Comparison of ENCODE assay signal across 21 cellular contexts in the genomic region with DNA sequence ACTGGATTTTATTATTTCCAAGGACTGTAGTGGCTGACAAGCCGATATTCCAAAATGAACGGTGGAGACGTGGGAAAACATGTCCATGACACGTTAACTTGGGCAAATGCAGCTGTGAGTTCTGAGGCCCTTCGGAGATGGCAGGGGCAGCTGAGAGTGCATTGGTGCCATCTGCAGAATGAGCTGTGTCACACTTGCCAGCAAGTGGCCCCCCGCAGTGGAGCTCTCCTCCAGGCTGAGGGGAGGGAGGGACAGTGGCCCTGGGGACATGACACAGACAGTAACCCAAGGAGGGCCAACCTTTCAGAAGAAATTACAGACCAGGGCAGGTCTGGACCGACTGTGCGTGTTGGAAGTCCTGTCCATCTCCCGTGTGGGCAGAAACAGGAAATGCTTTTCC.
DNase-seq lines count a peak whose midpoint lies in the region; ATAC-seq and TF ChIP-seq lines count a peak whose summit lies in the region.
"Had no signal": no experiment of that assay in that cellular context is flagged by ENCODE, and none has a peak within 500 bp of the region (broad histone marks: within the 10 kb centered on the region; RNA-seq: fewer than 3 reads in every experiment).

No MANE protein-coding gene starts in this region.

- H3K4me2 ChIP-seq in smooth muscle cell: peak overlapping the region; percentile 3

- peaks cover 33% of the 10 kb centered on the region for H3K4me1 Mint-ChIP-seq in glutamatergic neuron (ENCODE audit: low read depth, unreplicated experiment)

- H3K27ac ChIP-seq in smooth muscle cell (ENCODE audit: low read depth): no peak overlapping the region
- no peak overlapping the region for H3K27ac ChIP-seq in WERI-Rb-1
- H3K27ac ChIP-seq: SJSA1 had no signal

- no peaks in the 10 kb centered on the region for H3K27me3 ChIP-seq in smooth muscle cell (ENCODE audit: low read depth)
- H3K27me3 ChIP-seq in WERI-Rb-1 (ENCODE audit: insufficient read depth, low read depth, severe bottlenecking): no peaks in the 10 kb centered on the region
- H3K27me3 ChIP-seq: BE2C, SJSA1 had no signal

- peak overlapping the region; percentile 16 for H3K4me3 Mint-ChIP-seq in glutamatergic neuron (ENCODE audit: unreplicated experiment)
- H3K4me3 Mint-ChIP-seq: CD4-positive, CD25-positive, alpha-beta regulatory T cell had no signal

- no peaks in the 10 kb centered on the region for H4K20me1 ChIP-seq in smooth muscle cell (ENCODE audit: low read depth)

- peaks cover 5% of the 10 kb centered on the region for H3K27me3 Mint-ChIP-seq in glutamatergic neuron (ENCODE audit: unreplicated experiment)
- H3K27me3 Mint-ChIP-seq: CD4-positive, CD25-positive, alpha-beta regulatory T cell had no signal

- no peaks in the 10 kb centered on the region for H3K79me2 ChIP-seq in smooth muscle cell (ENCODE audit: low read depth)

- H2AFZ ChIP-seq in smooth muscle cell (ENCODE audit: low read depth): no peak overlapping the region

- H3K36me3 ChIP-seq in smooth muscle cell (ENCODE audit: low read depth): peaks cover 5% of the 10 kb centered on the region
- no peaks in the 10 kb centered on the region for H3K36me3 ChIP-seq in WERI-Rb-1
- H3K36me3 ChIP-seq: BE2C had no signal

- 71% methylated on average over 9 of the region's 9 CpGs for WGBS in smooth muscle cell (ENCODE audit: low lambda C conversion rate)

- H3K9me3 Mint-ChIP-seq in glutamatergic neuron (ENCODE audit: unreplicated experiment): peaks cover 9% of the 10 kb centered on the region
- H3K9me3 Mint-ChIP-seq: CD4-positive, CD25-positive, alpha-beta regulatory T cell had no signal

- H3K27ac Mint-ChIP-seq in glutamatergic neuron (ENCODE audit: unreplicated experiment): peak overlapping the region; percentile 33
- H3K27ac Mint-ChIP-seq: CD4-positive, CD25-positive, alpha-beta regulatory T cell had no signal

- H3F3A ChIP-seq in smooth muscle cell (ENCODE audit: low read depth): peaks cover 6% of the 10 kb centered on the region

- no peaks in the 10 kb centered on the region for H3K4me1 ChIP-seq in smooth muscle cell (ENCODE audit: low read depth)
- H3K4me1 ChIP-seq: BE2C, SJSA1 had no signal

- H3K9me3 ChIP-seq in smooth muscle cell (replicated peaks; ENCODE audit: low read depth): no peaks in the 10 kb centered on the region
- H3K9me3 ChIP-seq in WERI-Rb-1 (ENCODE audit: severe bottlenecking): no peaks in the 10 kb centered on the region
- H3K9me3 ChIP-seq: BE2C, SJSA1 had no signal

- TF ChIP-seq CTCF in glutamatergic neuron (IDR thresholded peaks at IDR 0.05; ENCODE audit: partially characterized antibody, unreplicated experiment) (no peak), smooth muscle cell (IDR thresholded peaks at IDR 0.05; ENCODE audit: borderline replicate concordance, insufficient read depth, poor library complexity, severe bottlenecking) (no peak), WERI-Rb-1 (IDR thresholded peaks at IDR 0.05; ENCODE audit: low read depth, low read length) (no peak)

- DNase-seq in NCI-H2227 (lab: John Stamatoyannopoulos, UW; ENCODE audit: unreplicated experiment) (peak; percentile 6), NCI-H2227 treated with DMSO at 0.1 percent for 48 hours (lab: John Stamatoyannopoulos, UW) (no peak), LHCN-M2 (ENCODE audit: low read depth) (peak; percentile 36), glutamatergic neuron (no peak), smooth muscle cell (lab: John Stamatoyannopoulos, UW; ENCODE audit: unreplicated experiment) (no peak), WERI-Rb-1 (no peak), GF-D8 (lab: John Stamatoyannopoulos, UW) (no peak)
- DNase-seq: 8988T; BE2C; CD4-positive, CD25-positive, alpha-beta regulatory T cell; DMS53; KG1; MV-4-11; NCI-H1436; NCI-H2029 treated with DMSO at 0.1 percent for 48 hours; NCI-H226; NCI-H524 treated with DMSO at 0.1 percent for 48 hours had no signal

- H3K4me3 ChIP-seq in smooth muscle cell (no peak overlapping the region), WERI-Rb-1 (ENCODE audit: low read depth, low read length) (no peak overlapping the region)
- H3K4me3 ChIP-seq: SJSA1 had no signal

- peaks cover 4% of the 10 kb centered on the region for H3K36me3 Mint-ChIP-seq in glutamatergic neuron (ENCODE audit: unreplicated experiment)

- no peak for ATAC-seq in GM19023 (IDR thresholded peaks at IDR 0.05; ENCODE audit: unreplicated experiment)
- ATAC-seq: HepG2, Panc1 had no signal

- H3K9ac ChIP-seq in smooth muscle cell (ENCODE audit: low read depth): no peak overlapping the region

Comparison
In these comparisons a context has a peak if more than half of its experiments do, and no peak if none do; other contexts are left out.
1. DNase-seq: peak in NCI-H2227 (single experiment) and LHCN-M2 (single experiment); none in NCI-H2227 treated with DMSO at 0.1 percent for 48 hours (single experiment), glutamatergic neuron (single experiment), smooth muscle cell (single experiment), WERI-Rb-1 (single experiment) and GF-D8 (single experiment).